Comparison of ENCODE assay signal across 11 cellular contexts in genomic region chr3:125280966-125281365, GRCh38.
DNase-seq lines count a peak whose midpoint lies in the region; ATAC-seq, FAIRE-seq and TF ChIP-seq lines count a peak whose summit lies in the region.
"Had no signal": no experiment of that assay in that cellular context is flagged by ENCODE, and none has a peak within 500 bp of the region (broad histone marks: within the 10 kb centered on the region; RNA-seq: fewer than 3 reads in every experiment).

No MANE protein-coding gene starts in this region.

- H3K4me3 Mint-ChIP-seq in stimulated activated naive B cell treated with anti-CD40 and anti-IgM and Interleukin-4, amounts not matched to agents 10 μg/mL and 1 μg/mL and 100 μg/mL, for 72 hours, result no peak overlapping the region
- H3K4me3 Mint-ChIP-seq: type B pancreatic cell had no signal

- FAIRE-seq in GM19239 (lab: Jason Lieb, UNC), result no peak
- FAIRE-seq: A204.1, GM18507 had no signal

- no peaks in the 10 kb centered on the region for H3K27me3 Mint-ChIP-seq in stimulated activated naive B cell treated with anti-CD40 and anti-IgM and Interleukin-4, amounts not matched to agents 10 μg/mL and 1 μg/mL and 100 μg/mL, for 72 hours
- H3K27me3 Mint-ChIP-seq: type B pancreatic cell had no signal

- peaks cover 8 to 33% of the 10 kb centered on the region in 2 donors for H3K36me3 Mint-ChIP-seq in stimulated activated naive B cell treated with anti-CD40 and anti-IgM and Interleukin-4, amounts not matched to agents 10 μg/mL and 1 μg/mL and 100 μg/mL, for 72 hours

- no peak overlapping the region for H3K4me3 ChIP-seq in epithelial cell of esophagus (ENCODE audit: low read length)

- TF ChIP-seq CTCF in epithelial cell of esophagus (IDR thresholded peaks at IDR 0.05; ENCODE audit: insufficient read depth, low read depth, low read length, missing control alignments), result no peak

- H3K9me3 Mint-ChIP-seq in stimulated activated naive B cell treated with anti-CD40 and anti-IgM and Interleukin-4, amounts not matched to agents 10 μg/mL and 1 μg/mL and 100 μg/mL, for 72 hours, result no peaks in the 10 kb centered on the region
- H3K9me3 Mint-ChIP-seq: type B pancreatic cell had no signal

- no peak overlapping the region for H3K27ac Mint-ChIP-seq in stimulated activated naive B cell treated with anti-CD40 and anti-IgM and Interleukin-4, amounts not matched to agents 10 μg/mL and 1 μg/mL and 100 μg/mL, for 72 hours
- H3K27ac Mint-ChIP-seq: type B pancreatic cell had no signal

- peaks cover 0 to 5% of the 10 kb centered on the region in 2 donors for H3K4me1 Mint-ChIP-seq in stimulated activated naive B cell treated with anti-CD40 and anti-IgM and Interleukin-4, amounts not matched to agents 10 μg/mL and 1 μg/mL and 100 μg/mL, for 72 hours

- ATAC-seq in stimulated activated naive B cell treated with anti-CD40 and anti-IgM and Interleukin-4, amounts not matched to agents 10 μg/mL and 1 μg/mL and 100 μg/mL, for 72 hours (replicated peaks), result no peak

- DNase-seq in NCI-H1417 (lab: John Stamatoyannopoulos, UW) (peak; percentile 1 to 38 (median 3)), NCI-H1417 treated with DMSO at 0.1 percent for 48 hours (lab: John Stamatoyannopoulos, UW) (no peak), NCI-H526 (lab: John Stamatoyannopoulos, UW) (peak; percentile 80 to 88), epithelial cell of esophagus (ENCODE audit: low read depth) (peak; percentile 3), putamen (ENCODE audit: low spot score) (peak; percentile 83), activated gamma-delta T cell treated with Interleukin-2 at 50 U/mL for 16 hours (no peak), GM19239 (ENCODE audit: insufficient read length, low spot score) (no peak)
- no peak for DNase-seq in stimulated activated naive B cell treated with anti-CD40 and anti-IgM and Interleukin-4, amounts not matched to agents 10 μg/mL and 1 μg/mL and 100 μg/mL, for 72 hours

Comparison
In these comparisons a context has a peak if more than half of its experiments do, and no peak if none do; other contexts are left out.
1. DNase-seq: peak in NCI-H1417 (3 of 3), NCI-H526 (2 of 2), epithelial cell of esophagus (single experiment) and putamen (single experiment); none in NCI-H1417 treated with DMSO at 0.1 percent for 48 hours (single experiment), stimulated activated naive B cell treated with anti-CD40 and anti-IgM and Interleukin-4, amounts not matched to agents 10 μg/mL and 1 μg/mL and 100 μg/mL, for 72 hours (single experiment), activated gamma-delta T cell treated with Interleukin-2 at 50 U/mL for 16 hours (single experiment) and GM19239 (single experiment).